ENCODE assay signal across 8 cellular contexts in the genomic region with DNA sequence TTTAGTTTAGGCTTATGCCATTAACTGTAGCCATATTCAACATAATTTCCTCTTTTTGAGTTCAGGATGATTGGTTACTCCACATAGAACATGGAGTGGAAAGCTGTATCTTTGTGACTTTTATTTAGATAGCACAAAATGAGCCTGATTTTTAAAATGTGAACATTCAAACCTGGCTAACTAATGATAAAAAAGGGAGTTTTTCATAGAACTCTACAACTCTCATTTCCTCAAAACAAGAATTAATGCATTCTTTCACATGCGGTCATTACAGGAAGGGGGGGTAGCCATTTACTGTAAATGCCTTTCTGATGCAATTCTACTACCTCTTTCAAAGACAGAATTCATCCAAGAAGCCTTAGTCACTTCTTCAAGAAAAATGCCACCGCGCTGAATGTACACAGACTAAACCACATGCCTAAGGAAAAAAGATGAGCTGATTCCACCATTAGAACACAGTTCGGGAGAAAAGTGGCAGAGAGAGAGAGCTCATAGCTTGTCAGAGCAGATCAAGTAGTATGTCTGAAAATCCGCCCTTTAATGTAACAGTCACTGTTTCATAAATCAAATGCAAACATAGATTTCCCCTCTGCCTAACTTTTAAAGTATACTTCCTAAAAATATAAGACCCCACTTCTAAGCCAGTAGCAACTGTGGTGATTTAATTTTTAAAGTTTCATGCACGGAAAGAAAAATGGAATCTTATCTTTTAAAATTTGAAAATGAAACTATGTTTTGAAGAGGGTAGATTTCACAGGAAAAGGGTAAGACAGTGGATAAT.
DNase-seq lines count a peak whose midpoint lies in the region; ATAC-seq lines count a peak whose summit lies in the region.

No MANE protein-coding gene starts in this region.

- peak overlapping the region; percentile 99 for H3K4me3 Mint-ChIP-seq in activated naive CD8-positive, alpha-beta T cell treated with anti-CD3 and anti-CD28 coated beads, Interleukin-2, amount 10 ng/mL, durations not matched to agents 7 days and 5 days

- peaks cover 34% of the 10 kb centered on the region for H3K36me3 Mint-ChIP-seq in activated naive CD8-positive, alpha-beta T cell treated with anti-CD3 and anti-CD28 coated beads, Interleukin-2, amount 10 ng/mL, durations not matched to agents 7 days and 5 days

- no peaks in the 10 kb centered on the region for H3K27me3 Mint-ChIP-seq in activated naive CD8-positive, alpha-beta T cell treated with anti-CD3 and anti-CD28 coated beads, Interleukin-2, amount 10 ng/mL, durations not matched to agents 7 days and 5 days

- H3K9me3 Mint-ChIP-seq in activated naive CD8-positive, alpha-beta T cell treated with anti-CD3 and anti-CD28 coated beads, Interleukin-2, amount 10 ng/mL, durations not matched to agents 7 days and 5 days = no peaks in the 10 kb centered on the region

- ATAC-seq in GM19395 (IDR thresholded peaks at IDR 0.05; ENCODE audit: unreplicated experiment) = peak; percentile 37
- ATAC-seq in activated naive CD8-positive, alpha-beta T cell treated with anti-CD3 and anti-CD28 coated beads, Interleukin-2, amount 10 ng/mL, durations not matched to agents 7 days and 5 days (ENCODE audit: low read depth) = peak; percentile 17
- no peak for ATAC-seq in GM18519 (IDR thresholded peaks at IDR 0.05; ENCODE audit: low FRiP score, unreplicated experiment)

- POLR2A ChIA-PET in activated naive CD8-positive, alpha-beta T cell treated with anti-CD3 and anti-CD28 coated beads, Interleukin-2, amount 10 ng/mL, durations not matched to agents 7 days and 5 days (lab: Charles Lee) = interaction anchor here (0.6 to 8.7 kb wide), 23 partner anchors 9 to 271 kb away, joined by 3 to 62 read pairs (median 3); no protein-coding TSS in a partner anchor

- peaks cover 48% of the 10 kb centered on the region for H3K4me1 Mint-ChIP-seq in activated naive CD8-positive, alpha-beta T cell treated with anti-CD3 and anti-CD28 coated beads, Interleukin-2, amount 10 ng/mL, durations not matched to agents 7 days and 5 days

- DNase-seq in AG08395 (ENCODE audit: low spot score) (peak; percentile 83), MV-4-11 (lab: John Stamatoyannopoulos, UW) (peak; percentile 98), kidney tubule cell (ENCODE audit: low spot score) (peak; percentile 97), NCI-H146 (lab: John Stamatoyannopoulos, UW) (no peak)
- DNase-seq in activated naive CD8-positive, alpha-beta T cell treated with anti-CD3 and anti-CD28 coated beads, Interleukin-2, amount 10 ng/mL, durations not matched to agents 7 days and 5 days = no peak
- no peak for DNase-seq in effector CD8-positive, alpha-beta T cell (lab: John Stamatoyannopoulos, UW)

- peak overlapping the region; percentile 100 for H3K27ac Mint-ChIP-seq in activated naive CD8-positive, alpha-beta T cell treated with anti-CD3 and anti-CD28 coated beads, Interleukin-2, amount 10 ng/mL, durations not matched to agents 7 days and 5 days

Comparison
In these comparisons a context has a peak if more than half of its experiments do, and no peak if none do; other contexts are left out.
1. DNase-seq: peak in AG08395 (single experiment), MV-4-11 (single experiment) and kidney tubule cell (single experiment); none in activated naive CD8-positive, alpha-beta T cell treated with anti-CD3 and anti-CD28 coated beads, Interleukin-2, amount 10 ng/mL, durations not matched to agents 7 days and 5 days (single experiment), NCI-H146 (single experiment) and effector CD8-positive, alpha-beta T cell (single experiment).